Comparison of ENCODE assay signal across 8 cellular contexts in genomic region chr3:150385296-150386242, GRCh38. TPM values are rescaled to one million over a fixed set of nuclear protein-coding genes. Genes with fewer than 3 reads are reported as not detected.
DNase-seq lines count a peak whose midpoint lies in the region; ATAC-seq and TF ChIP-seq lines count a peak whose summit lies in the region.

No MANE protein-coding gene starts in this region.

- POLR2A ChIA-PET in activated naive CD8-positive, alpha-beta T cell treated with anti-CD3 and anti-CD28 coated beads, Interleukin-2, amount 10 ng/mL, durations not matched to agents 7 days and 5 days (lab: Charles Lee): interaction anchor here (2.4 kb wide), 1 partner anchor 24 kb away, joined by 28 read pairs; the partner anchor contains the start of gene TSC22D2

- peaks cover 2% of the 10 kb centered on the region for H3K36me3 Mint-ChIP-seq in activated naive CD8-positive, alpha-beta T cell treated with anti-CD3 and anti-CD28 coated beads, Interleukin-2, amount 10 ng/mL, durations not matched to agents 7 days and 5 days

- ATAC-seq in GM19351 (IDR thresholded peaks at IDR 0.05; ENCODE audit: unreplicated experiment) (peak; percentile 29), HG03159 (IDR thresholded peaks at IDR 0.05; ENCODE audit: unreplicated experiment) (peak; percentile 37), psoas muscle (no peak)
- peak; percentile 31 for ATAC-seq in activated naive CD8-positive, alpha-beta T cell treated with anti-CD3 and anti-CD28 coated beads, Interleukin-2, amount 10 ng/mL, durations not matched to agents 7 days and 5 days (ENCODE audit: low read depth)

- H3K4me1 ChIP-seq in left ventricle myocardium inferior (peaks cover 22% of the 10 kb centered on the region), psoas muscle (no peaks in the 10 kb centered on the region)

- intact Hi-C loops in left ventricle myocardium inferior (cut with micrococcal nuclease): no loop called here
- intact Hi-C loops in psoas muscle (cut with DNase I): no loop called here

- WGBS in psoas muscle, 3 donors: 78 to 84% (median 81%) methylated on average over 6 of the region's 6 CpGs

- DNase-seq in CD1c-positive myeloid dendritic cell (ENCODE audit: extremely low spot score) (peak; percentile 80), Kasumi-1 (lab: John Stamatoyannopoulos, UW) (no peak), left ventricle myocardium inferior (no peak), psoas muscle (no peak)
- peak; percentile 42 for DNase-seq in activated naive CD8-positive, alpha-beta T cell treated with anti-CD3 and anti-CD28 coated beads, Interleukin-2, amount 10 ng/mL, durations not matched to agents 7 days and 5 days
- DNase-seq in effector CD8-positive, alpha-beta T cell (lab: John Stamatoyannopoulos, UW): no peak

- H3K9me3 Mint-ChIP-seq in activated naive CD8-positive, alpha-beta T cell treated with anti-CD3 and anti-CD28 coated beads, Interleukin-2, amount 10 ng/mL, durations not matched to agents 7 days and 5 days: no peaks in the 10 kb centered on the region

- H3K4me1 Mint-ChIP-seq in activated naive CD8-positive, alpha-beta T cell treated with anti-CD3 and anti-CD28 coated beads, Interleukin-2, amount 10 ng/mL, durations not matched to agents 7 days and 5 days: peaks cover 22% of the 10 kb centered on the region

- no peaks in the 10 kb centered on the region for H3K27me3 Mint-ChIP-seq in activated naive CD8-positive, alpha-beta T cell treated with anti-CD3 and anti-CD28 coated beads, Interleukin-2, amount 10 ng/mL, durations not matched to agents 7 days and 5 days

- TF ChIP-seq CTCF in left ventricle myocardium inferior (IDR thresholded peaks at IDR 0.05; ENCODE audit: borderline replicate concordance): no peak
- TF ChIP-seq CTCF in psoas muscle (IDR thresholded peaks at IDR 0.05): no peak

- peak overlapping the region; percentile 71 for H3K4me3 Mint-ChIP-seq in activated naive CD8-positive, alpha-beta T cell treated with anti-CD3 and anti-CD28 coated beads, Interleukin-2, amount 10 ng/mL, durations not matched to agents 7 days and 5 days

- H3K4me3 ChIP-seq in left ventricle myocardium inferior (no peak overlapping the region), psoas muscle (no peak overlapping the region)

- H3K27me3 ChIP-seq in left ventricle myocardium inferior (ENCODE audit: low read depth) (no peaks in the 10 kb centered on the region), psoas muscle (ENCODE audit: insufficient read depth in 3 of 3, low read length in 2 of 3) (no peaks in the 10 kb centered on the region)

- peak overlapping the region; percentile 80 for H3K27ac Mint-ChIP-seq in activated naive CD8-positive, alpha-beta T cell treated with anti-CD3 and anti-CD28 coated beads, Interleukin-2, amount 10 ng/mL, durations not matched to agents 7 days and 5 days

- H3K27ac ChIP-seq in left ventricle myocardium inferior (replicated peaks) (no peak overlapping the region), psoas muscle (no peak overlapping the region)

- H3K9me3 ChIP-seq in left ventricle myocardium inferior (replicated peaks): no peaks in the 10 kb centered on the region
- H3K9me3 ChIP-seq in psoas muscle: no peaks in the 10 kb centered on the region

- H3K36me3 ChIP-seq in left ventricle myocardium inferior: no peaks in the 10 kb centered on the region
- no peaks in the 10 kb centered on the region for H3K36me3 ChIP-seq in psoas muscle (ENCODE audit: insufficient read depth in 1 of 2, low read depth in 1 of 2)

RNA-seq across cellular contexts. Expression of gene TSC22D2, which starts 22.5 kb away (rescaled TPM):
- 10 to 100 TPM; 15.5 to 15.8 TPM for total RNA-seq in activated naive CD8-positive, alpha-beta T cell treated with anti-CD3 and anti-CD28 coated beads, Interleukin-2, amount 10 ng/mL, durations not matched to agents 7 days and 5 days
- total RNA-seq in left ventricle myocardium inferior: 21.9 TPM
- 10 to 100 TPM; 29.7 to 63.6 (median 36.2) TPM for total RNA-seq in psoas muscle
- polyA plus RNA-seq in psoas muscle: 10 to 100 TPM; 10.4 to 22.8 (median 19.3) TPM

Comparison
In these comparisons a context has a peak if more than half of its experiments do, and no peak if none do; other contexts are left out.
1. DNase-seq: peak in CD1c-positive myeloid dendritic cell (single experiment) and activated naive CD8-positive, alpha-beta T cell treated with anti-CD3 and anti-CD28 coated beads, Interleukin-2, amount 10 ng/mL, durations not matched to agents 7 days and 5 days (single experiment); none in Kasumi-1 (0 of 2), left ventricle myocardium inferior (single experiment), effector CD8-positive, alpha-beta T cell (single experiment) and psoas muscle (0 of 2).
2. ATAC-seq: peak in GM19351 (single experiment), HG03159 (single experiment) and activated naive CD8-positive, alpha-beta T cell treated with anti-CD3 and anti-CD28 coated beads, Interleukin-2, amount 10 ng/mL, durations not matched to agents 7 days and 5 days (single experiment); none in psoas muscle (0 of 4).